Comparison of ENCODE assay signal across 16 cellular contexts in the genomic region with DNA sequence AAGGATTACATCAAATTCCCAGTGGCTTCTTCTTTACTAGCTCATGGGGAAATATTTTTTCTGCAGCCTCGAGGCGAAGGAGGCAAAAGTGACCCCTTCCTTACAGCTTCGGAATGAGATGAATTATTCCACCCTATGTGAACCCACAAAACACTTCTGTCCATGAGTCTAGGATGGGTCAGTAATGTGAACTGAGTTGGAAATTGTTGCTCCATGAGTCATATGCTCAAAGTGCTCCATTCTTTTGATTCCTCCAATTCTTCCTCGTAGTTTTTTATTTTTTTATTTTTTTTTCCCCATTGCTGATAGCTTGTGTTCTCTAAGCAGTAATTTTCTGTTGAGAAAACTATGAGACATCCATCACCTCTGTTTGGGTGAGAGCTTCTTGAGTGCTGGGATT. TPM values are rescaled to one million over a fixed set of nuclear protein-coding genes. Genes with fewer than 3 reads are reported as not detected.
DNase-seq lines count a peak whose midpoint lies in the region; ATAC-seq, FAIRE-seq and TF ChIP-seq lines count a peak whose summit lies in the region.
"Had no signal": no experiment of that assay in that cellular context is flagged by ENCODE, and none has a peak within 500 bp of the region (broad histone marks: within the 10 kb centered on the region; RNA-seq: fewer than 3 reads in every experiment).

No MANE protein-coding gene starts in this region.

- H3K9me1 ChIP-seq in keratinocyte (ENCODE audit: control insufficient read depth, extremely low read depth, insufficient read depth, low read length): no peaks in the 10 kb centered on the region

- POLR2A ChIA-PET in AG04450 (lab: Yijun Ruan, JAX) (no interaction called here), OCI-LY7 (lab: Charles Lee) (interaction anchor here (1.0 kb wide), 1 partner anchor 11 kb away, joined by 4 read pairs; no protein-coding TSS in a partner anchor)

- no peak for ATAC-seq in GM21825 (IDR thresholded peaks at IDR 0.05; ENCODE audit: unreplicated experiment)
- ATAC-seq: activated T-cell treated with anti-CD3 and anti-CD28 coated beads, Interleukin-2, amount 50 U/mL, for 4 hours; body of pancreas had no signal

- H3K9me2 ChIP-seq in OCI-LY7 (ENCODE audit: insufficient read depth, low read length): no peaks in the 10 kb centered on the region

- H3K27ac Mint-ChIP-seq in activated T-cell treated with anti-CD3 and anti-CD28 coated beads, Interleukin-2, amount 50 U/mL, for 24 hours: no peak overlapping the region

- peak; percentile 69 for FAIRE-seq in keratinocyte (lab: Jason Lieb, UNC)
- FAIRE-seq: kidney had no signal

- intact Hi-C loops in OCI-LY7 (cut with micrococcal nuclease; ENCODE audit: unreplicated experiment): no loop called here

- no peaks in the 10 kb centered on the region for H4K20me1 ChIP-seq in keratinocyte (ENCODE audit: control insufficient read depth, extremely low read depth, insufficient read depth, low read length)
- no peaks in the 10 kb centered on the region for H4K20me1 ChIP-seq in OCI-LY7 (ENCODE audit: insufficient read depth, low read length)

- DNase-seq in AG04450 (ENCODE audit: low read depth, low spot score) (peak; percentile 8), HPDE6-E6E7 (ENCODE audit: extremely low spot score) (peak; percentile 20), astrocyte of the cerebellum (ENCODE audit: low read depth) (peak; percentile 34), keratinocyte (ENCODE audit: low read depth, low spot score) (peak; percentile 4), mucosa of gallbladder (ENCODE audit: low spot score) (no peak), OCI-LY7 (ENCODE audit: low spot score) (no peak)
- no peak for DNase-seq in activated T-cell treated with anti-CD3 and anti-CD28 coated beads, Interleukin-2, amount 50 U/mL, for 24 hours
- DNase-seq: activated CD4-positive, CD25-positive, alpha-beta regulatory T cell treated with anti-CD3 and anti-CD28 coated beads, Interleukin-2, amount 50 U/mL, for 72 hours; activated T-cell treated with anti-CD3 and anti-CD28 coated beads, Interleukin-2, amount 50 U/mL, for 4 hours; body of pancreas; kidney; NCI-H2081 treated with DMSO at 0.1 percent for 48 hours; SW 1271 had no signal

- H3K9me3 Mint-ChIP-seq in activated T-cell treated with anti-CD3 and anti-CD28 coated beads, Interleukin-2, amount 50 U/mL, for 24 hours: no peaks in the 10 kb centered on the region
- H3K9me3 Mint-ChIP-seq: activated T-cell treated with anti-CD3 and anti-CD28 coated beads, Interleukin-2, amount 50 U/mL, for 4 hours had no signal

- H3K36me3 ChIP-seq in keratinocyte (ENCODE audit: control insufficient read depth in 2 of 2, extremely low read depth in 1 of 2, insufficient read depth in 2 of 2, low read length in 2 of 2) (no peaks in the 10 kb centered on the region), OCI-LY7 (ENCODE audit: insufficient read depth, low read length) (no peaks in the 10 kb centered on the region)

- H3K27me3 Mint-ChIP-seq in activated T-cell treated with anti-CD3 and anti-CD28 coated beads, Interleukin-2, amount 50 U/mL, for 24 hours: peaks cover 44% of the 10 kb centered on the region

- H2AFZ ChIP-seq in keratinocyte (ENCODE audit: control insufficient read depth, low read length) (no peak overlapping the region), OCI-LY7 (ENCODE audit: low read length) (no peak overlapping the region)

- no peak overlapping the region for H3K27ac ChIP-seq in AG04450 (ENCODE audit: low read depth, low read length)
- no peak overlapping the region for H3K27ac ChIP-seq in keratinocyte (ENCODE audit: control insufficient read depth, insufficient read depth, low read length)
- no peak overlapping the region for H3K27ac ChIP-seq in OCI-LY7 (ENCODE audit: low read depth, low read length, poor library complexity, severe bottlenecking)
- H3K27ac ChIP-seq: body of pancreas, epithelial cell of prostate, KMS-11 had no signal

- dilution Hi-C loops in keratinocyte (cut with MboI; ENCODE audit: extremely low pct_ligation_motif_present, low sequenced_read_pairs): no loop called here

- H3K27me3 ChIP-seq in AG04450 (ENCODE audit: control insufficient read depth, insufficient read depth, low read length) (no peaks in the 10 kb centered on the region), keratinocyte (ENCODE audit: control insufficient read depth, extremely low read depth, insufficient read depth, low read length) (no peaks in the 10 kb centered on the region)
- H3K27me3 ChIP-seq: body of pancreas had no signal

- H3K79me2 ChIP-seq in keratinocyte (ENCODE audit: control insufficient read depth, insufficient read depth, low read length) (no peaks in the 10 kb centered on the region), OCI-LY7 (ENCODE audit: insufficient read depth, low read depth, low read length) (no peaks in the 10 kb centered on the region)

- H3K36me3 Mint-ChIP-seq in activated T-cell treated with anti-CD3 and anti-CD28 coated beads, Interleukin-2, amount 50 U/mL, for 24 hours (ENCODE audit: low read depth): no peaks in the 10 kb centered on the region

- H3K4me3 ChIP-seq in AG04450 (ENCODE audit: low read depth, low read length): no peak overlapping the region
- no peak overlapping the region for H3K4me3 ChIP-seq in astrocyte of the cerebellum (ENCODE audit: low read depth, low read length)
- no peak overlapping the region for H3K4me3 ChIP-seq in keratinocyte (ENCODE audit: control insufficient read depth in 2 of 3, extremely low read depth in 1 of 3, insufficient read depth in 2 of 3, low read depth in 1 of 3, low read length in 3 of 3)
- no peak overlapping the region for H3K4me3 ChIP-seq in OCI-LY7 (ENCODE audit: low read depth, low read length, poor library complexity, severe bottlenecking)
- H3K4me3 ChIP-seq: body of pancreas had no signal

- H3K4me1 ChIP-seq in keratinocyte (ENCODE audit: control insufficient read depth, extremely low read depth, insufficient read depth, low read length): peaks cover 17% of the 10 kb centered on the region
- H3K4me1 ChIP-seq in OCI-LY7 (ENCODE audit: insufficient read depth, low read length, poor library complexity, severe bottlenecking): no peaks in the 10 kb centered on the region
- H3K4me1 ChIP-seq: body of pancreas had no signal

- H3K4me1 Mint-ChIP-seq in activated T-cell treated with anti-CD3 and anti-CD28 coated beads, Interleukin-2, amount 50 U/mL, for 24 hours (ENCODE audit: low read depth): no peaks in the 10 kb centered on the region

- no peak overlapping the region for H3K9ac ChIP-seq in keratinocyte (ENCODE audit: control insufficient read depth, extremely low read depth, insufficient read depth, low read length)
- H3K9ac ChIP-seq: KMS-11 had no signal

- no peak for TF ChIP-seq CTCF in AG04450 (IDR thresholded peaks at IDR 0.05; ENCODE audit: low read depth, low read length)
- TF ChIP-seq CTCF in astrocyte of the cerebellum (IDR thresholded peaks at IDR 0.05; ENCODE audit: low read depth, low read length, missing control alignments): no peak
- TF ChIP-seq CTCF in keratinocyte (optimal IDR thresholded peaks at IDR 0.05 in 1 of 3, IDR thresholded peaks at IDR 0.05 in 1 of 3, conservative IDR thresholded peaks at IDR 0.05 in 1 of 3; ENCODE audit: extremely low read depth in 1 of 3, insufficient read depth in 2 of 3, low read length in 3 of 3): no peak
- no peak for TF ChIP-seq CTCF in OCI-LY7 (conservative IDR thresholded peaks at IDR 0.05; ENCODE audit: low read length)

- no peak overlapping the region for H3K4me3 Mint-ChIP-seq in activated T-cell treated with anti-CD3 and anti-CD28 coated beads, Interleukin-2, amount 50 U/mL, for 24 hours
- H3K4me3 Mint-ChIP-seq: activated T-cell treated with anti-CD3 and anti-CD28 coated beads, Interleukin-2, amount 50 U/mL, for 4 hours had no signal

- in situ Hi-C loops in astrocyte of the cerebellum (cut with HindIII; ENCODE audit: low sequenced_read_pairs): no loop called here

- H3K9me3 ChIP-seq in AG04450 (ENCODE audit: control insufficient read depth, insufficient read depth, low read length) (no peaks in the 10 kb centered on the region), keratinocyte (ENCODE audit: control insufficient read depth, low read depth, low read length) (no peaks in the 10 kb centered on the region), OCI-LY7 (ENCODE audit: low read length) (no peaks in the 10 kb centered on the region)
- H3K9me3 ChIP-seq: body of pancreas had no signal

- BruUV-seq in OCI-LY7 (replicated peaks; lab: Mats Ljungman, UMichigan): no TSS peak

- CTCF ChIA-PET in AG04450 (lab: Charles Lee): interaction anchor here (1.1 kb wide), 1 partner anchor 85 kb away, joined by 4 read pairs; no protein-coding TSS in a partner anchor
- CTCF ChIA-PET in OCI-LY7 (lab: Charles Lee; ENCODE audit: unreplicated experiment): no interaction called here

- H3K4me2 ChIP-seq in keratinocyte (ENCODE audit: control insufficient read depth, extremely low read depth, insufficient read depth, low read depth, low read length) (peak overlapping the region; percentile 6), OCI-LY7 (ENCODE audit: low read length) (no peak overlapping the region)
- H3K4me2 ChIP-seq: KMS-11 had no signal

RNA-seq across cellular contexts. Expression of a gene that starts 31.7 kb away (rescaled TPM):
- polyA plus RNA-seq in AG04450 (2011; rRNA removed) (34.8 and 42.8 TPM in 2 replicates), keratinocyte (20.9 to 38.6 TPM (median 36.1 TPM) in 3 replicates)
- 31.6 and 34.1 TPM in 2 replicates for polyA minus RNA-seq in AG04450 (2011; rRNA and poly(A)+ RNA removed)
- 66.3 TPM for polyA plus RNA-seq in keratinocyte (2011; ENCODE audit: low read depth)
- 30.0 and 40.7 TPM in 2 replicates for polyA plus RNA-seq in keratinocyte (2011; cell fraction: cytosol; rRNA removed)
- polyA plus RNA-seq in keratinocyte (2011; cell fraction: nucleus; rRNA removed): 15.6 and 20.0 TPM in 2 replicates
- polyA plus RNA-seq in keratinocyte (2012; ENCODE audit: low replicate concordance): 36.2 and 52.0 TPM in 2 replicates
- 22.3 to 29.7 TPM (median 23.3 TPM) in 3 replicates for polyA minus RNA-seq in keratinocyte
- polyA minus RNA-seq in keratinocyte (2011; cell fraction: cytosol; rRNA and poly(A)+ RNA removed): 18.0 TPM
- polyA minus RNA-seq in keratinocyte (2011; cell fraction: nucleus; rRNA and poly(A)+ RNA removed): 13.7 and 14.5 TPM in 2 replicates
- total RNA-seq in mucosa of gallbladder (45.1 TPM), OCI-LY7 (2022) (44.7 and 44.9 TPM in 2 replicates)
- 32.2 and 32.4 TPM in 2 replicates for total RNA-seq in OCI-LY7 (2014; rRNA removed; shearing (Covaris generic))

Comparison
In these comparisons a context has a peak if more than half of its experiments do, and no peak if none do; other contexts are left out.
1. DNase-seq: peak in AG04450 (single experiment), HPDE6-E6E7 (single experiment), astrocyte of the cerebellum (single experiment) and keratinocyte (single experiment); none in mucosa of gallbladder (single experiment), activated T-cell treated with anti-CD3 and anti-CD28 coated beads, Interleukin-2, amount 50 U/mL, for 24 hours (single experiment) and OCI-LY7 (single experiment).